ENCODE assay signal across 26 cellular contexts in the genomic region with DNA sequence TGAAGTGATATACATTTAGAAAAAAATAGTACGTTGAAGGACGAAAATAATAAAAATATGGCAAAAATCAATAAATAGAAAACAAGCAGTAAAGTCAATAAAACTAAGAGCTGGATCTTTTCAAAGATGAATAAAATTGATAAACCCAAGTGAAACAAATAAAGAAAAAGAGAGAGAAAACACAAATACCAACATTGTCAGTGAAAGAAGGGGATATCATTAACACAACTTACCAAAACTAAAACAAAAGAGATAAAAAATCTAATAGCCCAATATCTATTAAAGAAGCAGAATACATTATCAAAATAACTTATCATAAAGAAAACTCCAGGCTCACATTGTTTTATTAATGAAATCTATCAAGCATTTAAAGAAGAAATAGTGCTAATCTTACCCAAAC.
"Had no signal": no experiment of that assay in that cellular context is flagged by ENCODE, and none has a peak within 500 bp of the region (broad histone marks: within the 10 kb centered on the region; RNA-seq: fewer than 3 reads in every experiment).

No MANE protein-coding gene starts in this region.

- ATAC-seq: effector memory CD8-positive, alpha-beta T cell; esophagus mucosa; foreskin keratinocyte; gastrocnemius medialis; gastroesophageal sphincter; heart left ventricle; heart right ventricle had no signal

- H3K4me1 ChIP-seq: colonic mucosa, esophagus muscularis mucosa, esophagus squamous epithelium, foreskin keratinocyte, gastrocnemius medialis, gastroesophageal sphincter, heart left ventricle, heart right ventricle had no signal

- DNase-seq: colonic mucosa; cortex of kidney; dermis blood vessel endothelial cell; dorsolateral prefrontal cortex; effector CD4-positive, alpha-beta T cell; effector CD8-positive, alpha-beta T cell; effector memory CD4-positive, alpha-beta T cell; effector memory CD8-positive, alpha-beta T cell; endodermal cell; erythroblast; esophagus squamous epithelium; foreskin fibroblast; foreskin keratinocyte; foreskin melanocyte; gastrocnemius medialis; glutamatergic neuron; head of caudate nucleus; heart left ventricle; heart right ventricle had no signal

- H3K9me3 ChIP-seq: colonic mucosa had no signal

- H3K27ac ChIP-seq: colonic mucosa, coronary artery, dorsolateral prefrontal cortex, epithelial cell of prostate, esophagus muscularis mucosa, esophagus squamous epithelium, foreskin keratinocyte, gastrocnemius medialis, gastroesophageal sphincter, heart left ventricle, heart right ventricle had no signal

- H3K36me3 ChIP-seq: colonic mucosa, esophagus muscularis mucosa, esophagus squamous epithelium, gastrocnemius medialis, gastroesophageal sphincter, heart left ventricle, heart right ventricle had no signal

- H3K4me3 ChIP-seq: colonic mucosa, coronary artery, dorsolateral prefrontal cortex, esophagus muscularis mucosa, esophagus squamous epithelium, gastrocnemius medialis, gastroesophageal sphincter, heart left ventricle, heart right ventricle had no signal

- H3K27me3 ChIP-seq: colonic mucosa, dorsolateral prefrontal cortex, esophagus muscularis mucosa, esophagus squamous epithelium, foreskin keratinocyte, gastrocnemius medialis, gastroesophageal sphincter, heart left ventricle, heart right ventricle had no signal

- FAIRE-seq: endometrium, endothelial cell of umbilical vein had no signal
